ENCODE assay signal across 26 cellular contexts in the genomic region with DNA sequence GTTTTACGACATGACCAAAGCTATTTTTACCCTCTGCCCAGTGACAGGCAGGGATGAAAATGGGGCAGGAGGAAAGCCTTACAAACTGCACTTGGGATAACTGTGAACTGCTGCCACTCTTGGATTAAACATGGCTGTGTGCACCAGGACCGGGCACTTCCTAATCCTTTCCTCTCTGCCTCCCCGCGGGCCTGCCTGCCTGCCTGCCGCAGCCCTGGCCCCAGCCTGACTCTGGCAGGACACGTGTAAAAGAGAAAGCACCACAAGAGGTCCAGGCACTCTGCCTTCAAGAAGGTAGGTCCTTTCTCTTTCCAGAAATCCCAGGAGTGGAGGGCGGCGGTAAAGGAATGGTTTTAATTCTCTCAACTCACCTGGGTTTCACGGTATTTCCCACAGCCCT. TPM values are rescaled to one million over a fixed set of nuclear protein-coding genes. Genes with fewer than 3 reads are reported as not detected.
DNase-seq lines count a peak whose midpoint lies in the region; ATAC-seq and TF ChIP-seq lines count a peak whose summit lies in the region.
"Had no signal": no experiment of that assay in that cellular context is flagged by ENCODE, and none has a peak within 500 bp of the region (broad histone marks: within the 10 kb centered on the region; RNA-seq: fewer than 3 reads in every experiment).

No MANE protein-coding gene starts in this region.

- H3K4me1 Mint-ChIP-seq in natural killer cell = peaks cover 37 to 48% of the 10 kb centered on the region in 2 donors

- H3K36me3 ChIP-seq in muscle layer of colon (ENCODE audit: insufficient read depth, low read length) (no peaks in the 10 kb centered on the region), smooth muscle cell (ENCODE audit: low read depth) (no peaks in the 10 kb centered on the region)
- H3K36me3 ChIP-seq: gastrocnemius medialis had no signal

- H3K27me3 ChIP-seq in muscle layer of colon (ENCODE audit: control insufficient read depth in 1 of 2, insufficient read depth in 2 of 2, low read length in 2 of 2) (no peaks in the 10 kb centered on the region), smooth muscle cell (ENCODE audit: low read depth) (no peaks in the 10 kb centered on the region)

- peaks cover 18 to 56% of the 10 kb centered on the region in 2 donors for H3K27me3 Mint-ChIP-seq in natural killer cell (ENCODE audit: low read depth in 2 of 2)

- no peak overlapping the region for H2AFZ ChIP-seq in smooth muscle cell (ENCODE audit: low read depth)

- peaks cover 93% of the 10 kb centered on the region for H4K20me1 ChIP-seq in smooth muscle cell (ENCODE audit: low read depth)

- no peaks in the 10 kb centered on the region for H3K36me3 Mint-ChIP-seq in natural killer cell
- H3K36me3 Mint-ChIP-seq: activated naive CD8-positive, alpha-beta T cell; natural killer cell treated with Interleukin-12 subunit alpha and Interleukin-12 subunit beta and Interleukin-15 and Interleukin-18, amount 100 ng/mL, for 72 hours had no signal

- DNase-seq in ELF-1 (ENCODE audit: low read depth, low spot score) (peak; percentile 24), choroid plexus epithelial cell (ENCODE audit: low read depth) (peak; percentile 22), smooth muscle cell (lab: John Stamatoyannopoulos, UW; ENCODE audit: unreplicated experiment) (no peak), natural killer cell (no peak), NCI-H1930 (lab: John Stamatoyannopoulos, UW) (no peak), superior temporal gyrus (ENCODE audit: extremely low spot score) (no peak)
- DNase-seq in stimulated activated naive CD4-positive, alpha-beta T cell (lab: John Stamatoyannopoulos, UW) = no peak
- DNase-seq: activated CD4-positive, alpha-beta T cell treated with anti-CD3 and anti-CD28 coated beads, Interleukin-2, amount 50 U/mL, for 4 hours; activated CD8-positive, alpha-beta memory T cell treated with anti-CD3 and anti-CD28 coated beads, Interleukin-2, amount 50 U/mL, for 48 hours; effector CD8-positive, alpha-beta T cell; gastrocnemius medialis; kidney glomerular epithelial cell; NCI-H1417; NCI-H2107; posterior cingulate gyrus; small intestine; stimulated activated CD4-positive, alpha-beta T cell treated with anti-CD3 and anti-CD28 coated beads, Interleukin-2, amount 100 ng/mL, for 48 hours; stimulated activated naive CD4-positive, alpha-beta T cell treated with Interleukin-2 at 50 U/mL for 16 hours; T-helper 2 cell had no signal

- H3K27ac ChIP-seq in muscle layer of colon (ENCODE audit: low read depth, low read length) (peak overlapping the region; percentile 57), smooth muscle cell (ENCODE audit: low read depth) (peak overlapping the region; percentile 20)
- H3K27ac ChIP-seq: C4-2B, gastrocnemius medialis had no signal

- peaks cover 61% of the 10 kb centered on the region for H3K4me1 ChIP-seq in muscle layer of colon (ENCODE audit: insufficient read depth, low read length)
- H3K4me1 ChIP-seq in smooth muscle cell (ENCODE audit: low read depth) = peaks cover 45% of the 10 kb centered on the region

- H3F3A ChIP-seq in smooth muscle cell (ENCODE audit: low read depth) = peaks cover 37% of the 10 kb centered on the region

- H3K4me3 ChIP-seq in choroid plexus epithelial cell (ENCODE audit: low read depth, low read length) (no peak overlapping the region), muscle layer of colon (ENCODE audit: low read depth in 1 of 2, low read length in 2 of 2) (no peak overlapping the region), smooth muscle cell (no peak overlapping the region)
- H3K4me3 ChIP-seq: gastrocnemius medialis had no signal

- ATAC-seq in natural killer cell = no peak
- ATAC-seq: esophagus mucosa; gastrocnemius medialis; natural killer cell treated with Interleukin-12 subunit alpha and Interleukin-12 subunit beta and Interleukin-15 and Interleukin-18, amount 100 ng/mL, for 72 hours had no signal

- 50% methylated on average over 9 of the region's 9 CpGs for WGBS in smooth muscle cell (ENCODE audit: low lambda C conversion rate)

- intact Hi-C loops in natural killer cell (cut with micrococcal nuclease) = no loop called here

- H3K4me3 Mint-ChIP-seq in natural killer cell = no peak overlapping the region
- H3K4me3 Mint-ChIP-seq: activated naive CD8-positive, alpha-beta T cell; natural killer cell treated with Interleukin-12 subunit alpha and Interleukin-12 subunit beta and Interleukin-15 and Interleukin-18, amount 100 ng/mL, for 72 hours had no signal

- H3K9me3 Mint-ChIP-seq in natural killer cell = no peaks in the 10 kb centered on the region
- H3K9me3 Mint-ChIP-seq: activated T-helper 2 cell treated with anti-CD3 and anti-CD28 coated beads, Interferon-gamma antibody, Interleukin-2, Interleukin-4, amounts not matched to agents 10 μg/mL and 5 μg/mL and 100 μg/mL, durations not matched to agents 14 hours and 24 hours and 36 hours; natural killer cell treated with Interleukin-12 subunit alpha and Interleukin-12 subunit beta and Interleukin-15 and Interleukin-18, amount 100 ng/mL, for 72 hours; type B pancreatic cell had no signal

- TF ChIP-seq CTCF in choroid plexus epithelial cell (conservative IDR thresholded peaks at IDR 0.05; ENCODE audit: low read depth, low read length) (no peak), smooth muscle cell (IDR thresholded peaks at IDR 0.05; ENCODE audit: borderline replicate concordance, insufficient read depth, poor library complexity, severe bottlenecking) (no peak), natural killer cell (IDR thresholded peaks at IDR 0.05) (no peak)

- H3K9ac ChIP-seq in muscle layer of colon (ENCODE audit: low read length) (peak overlapping the region; percentile 19), smooth muscle cell (ENCODE audit: low read depth) (peak overlapping the region; percentile 13)

- H3K79me2 ChIP-seq in smooth muscle cell (ENCODE audit: low read depth) = peaks cover 97% of the 10 kb centered on the region

- no peaks in the 10 kb centered on the region for H3K9me3 ChIP-seq in muscle layer of colon (ENCODE audit: low read length)
- H3K9me3 ChIP-seq in smooth muscle cell (replicated peaks; ENCODE audit: low read depth) = no peaks in the 10 kb centered on the region
- H3K9me3 ChIP-seq: gastrocnemius medialis had no signal

- H3K4me2 ChIP-seq in smooth muscle cell = peak overlapping the region; percentile 83

- H3K27ac Mint-ChIP-seq in natural killer cell = no peak overlapping the region
- H3K27ac Mint-ChIP-seq: activated naive CD8-positive, alpha-beta T cell; activated T-helper 2 cell treated with anti-CD3 and anti-CD28 coated beads, Interferon-gamma antibody, Interleukin-2, Interleukin-4, amounts not matched to agents 10 μg/mL and 5 μg/mL and 100 μg/mL, durations not matched to agents 14 hours and 24 hours and 36 hours; natural killer cell treated with Interleukin-12 subunit alpha and Interleukin-12 subunit beta and Interleukin-15 and Interleukin-18, amount 100 ng/mL, for 72 hours; type B pancreatic cell had no signal

RNA-seq across cellular contexts. Expression of a gene that starts 4.8 kb away (rescaled TPM):
- total RNA-seq in smooth muscle cell (19.6 and 23.7 TPM in 2 replicates), natural killer cell (1 to 10 TPM; 5.3 to 8.1 (median 6.2) TPM)
- 20.5 and 21.8 TPM in 2 replicates for polyA plus RNA-seq in smooth muscle cell

Comparison
In these comparisons a context has a peak if more than half of its experiments do, and no peak if none do; other contexts are left out.
1. DNase-seq: peak in ELF-1 (single experiment) and choroid plexus epithelial cell (single experiment); none in smooth muscle cell (single experiment), natural killer cell (single experiment), NCI-H1930 (0 of 2), stimulated activated naive CD4-positive, alpha-beta T cell (0 of 6) and superior temporal gyrus (single experiment).